ENCODE assay signal across 10 cellular contexts in the genomic region with DNA sequence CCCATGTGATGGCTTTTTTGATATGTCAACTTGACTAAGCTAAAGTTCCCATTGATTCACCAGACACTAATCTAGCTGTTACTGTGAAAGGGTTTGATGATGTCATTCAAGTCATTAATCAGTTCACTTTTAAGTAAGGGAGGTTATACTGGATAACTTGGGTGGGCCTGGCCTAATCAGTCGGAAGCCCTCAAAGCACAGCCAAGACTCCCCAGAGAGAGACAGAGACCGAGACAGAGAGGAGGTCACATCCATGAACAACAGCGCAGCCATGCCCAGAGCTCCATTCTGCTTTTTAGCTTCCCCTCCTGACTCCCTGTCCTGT.
DNase-seq lines count a peak whose midpoint lies in the region; ATAC-seq and TF ChIP-seq lines count a peak whose summit lies in the region.
"Had no signal": no experiment of that assay in that cellular context is flagged by ENCODE, and none has a peak within 500 bp of the region (broad histone marks: within the 10 kb centered on the region; RNA-seq: fewer than 3 reads in every experiment).

No MANE protein-coding gene starts in this region.

- no peaks in the 10 kb centered on the region for H3K79me2 ChIP-seq in HCT116 (ENCODE audit: insufficient read depth, low read length)

- H2BK5ac ChIP-seq in mesenchymal stem cell (ENCODE audit: low read depth, low read length, poor library complexity, severe bottlenecking), result no peak overlapping the region

- H3K27ac ChIP-seq in A673 (ENCODE audit: low read depth, low read length, poor library complexity, severe bottlenecking) (no peak overlapping the region), HCT116 (ENCODE audit: low read depth, low read length) (no peak overlapping the region), mesenchymal stem cell (ENCODE audit: low read length, poor library complexity, severe bottlenecking) (peak overlapping the region; percentile 34), vagina (no peak overlapping the region)
- H3K27ac ChIP-seq: uterus had no signal

- ATAC-seq in HCT116 (no peak), HG03469 (IDR thresholded peaks at IDR 0.05; ENCODE audit: unreplicated experiment) (no peak), mucosa of descending colon (no peak)
- ATAC-seq in activated T-helper 17 cell treated with anti-CD3 and anti-CD28 coated beads, Interleukin-2, amount 50 U/mL, for 72 hours (replicated peaks), result no peak

- no peaks in the 10 kb centered on the region for H3K9me2 ChIP-seq in HCT116 (ENCODE audit: insufficient read depth)

- H3K9ac ChIP-seq in HCT116 (ENCODE audit: low read length) (no peak overlapping the region), mesenchymal stem cell (ENCODE audit: low read length) (peak overlapping the region; percentile 83)

- POLR2A ChIA-PET in A673 (lab: Charles Lee; ENCODE audit: low non-redundant PET), result interaction anchor here (0.6 kb wide), 1 partner anchor 1064 kb away, joined by 3 read pairs; no protein-coding TSS in a partner anchor
- POLR2A ChIA-PET in HCT116 (lab: Charles Lee), result no interaction called here

- no peak for DNase-seq in A673 (ENCODE audit: low spot score)
- no peak for DNase-seq in HCT116 (ENCODE audit: low read depth, low spot score)
- no peak for DNase-seq in mesenchymal stem cell
- no peak for DNase-seq in vagina (ENCODE audit: extremely low spot score in 2 of 2)
- no peak for DNase-seq in NCI-H226
- no peak for DNase-seq in mucosa of descending colon

- 100% methylated on average over 3 of the region's 3 CpGs for WGBS in mesenchymal stem cell

- TF ChIP-seq POLR2A in HCT116 (IDR thresholded peaks at IDR 0.05; ENCODE audit: borderline replicate concordance, extremely low read depth, insufficient read depth, insufficient read length) (no peak), vagina (IDR thresholded peaks at IDR 0.05) (no peak)

- H3K36me3 ChIP-seq in A673 (ENCODE audit: insufficient read depth, low read length, poor library complexity, severe bottlenecking), result no peaks in the 10 kb centered on the region
- no peaks in the 10 kb centered on the region for H3K36me3 ChIP-seq in HCT116 (ENCODE audit: control insufficient read depth in 1 of 2, insufficient read depth in 2 of 2, low read length in 2 of 2)
- H3K36me3 ChIP-seq in mesenchymal stem cell (ENCODE audit: control insufficient read depth in 1 of 2, insufficient read depth in 2 of 2, low read depth in 1 of 2, low read length in 2 of 2), result no peaks in the 10 kb centered on the region
- H3K36me3 ChIP-seq in vagina, result no peaks in the 10 kb centered on the region
- H3K36me3 ChIP-seq in mucosa of descending colon (ENCODE audit: low read depth), result no peaks in the 10 kb centered on the region
- H3K36me3 ChIP-seq: Peyer's patch, uterus had no signal

- H3K18ac ChIP-seq in mesenchymal stem cell (ENCODE audit: low read depth in 1 of 2, low read length in 2 of 2), result no peak overlapping the region

- intact Hi-C loops in A673 (cut with micrococcal nuclease; ENCODE audit: unreplicated experiment), result loop anchor here (5.0 to 10.0 kb wide), 3 partner anchors 227 to 560 kb away; no protein-coding TSS in a partner anchor
- intact Hi-C loops in HCT116 (cut with micrococcal nuclease), result loop anchor here (2.0 to 5.0 kb wide), 2 partner anchors 467 to 558 kb away; no protein-coding TSS in a partner anchor
- intact Hi-C loops in vagina (cut with DNase I), result loop anchor here (5.0 kb wide), 1 partner anchor 467 kb away; no protein-coding TSS in a partner anchor
- intact Hi-C loops in mucosa of descending colon (cut with DNase I, micrococcal nuclease), result loop anchor here (5.0 to 10.0 kb wide), 2 partner anchors 467 to 470 kb away; no protein-coding TSS in a partner anchor

- no peak overlapping the region for H3K4ac ChIP-seq in mesenchymal stem cell (ENCODE audit: low read depth in 1 of 2, low read length in 2 of 2)

- H3K9me3 ChIP-seq in A673 (ENCODE audit: low read depth, low read length, poor library complexity, severe bottlenecking) (no peaks in the 10 kb centered on the region), HCT116 (ENCODE audit: control insufficient read depth in 1 of 2, insufficient read depth in 1 of 2, low read depth in 1 of 2, low read length in 2 of 2) (no peaks in the 10 kb centered on the region), mesenchymal stem cell (ENCODE audit: control insufficient read depth, low read length) (no peaks in the 10 kb centered on the region), vagina (no peaks in the 10 kb centered on the region), mucosa of descending colon (no peaks in the 10 kb centered on the region)
- H3K9me3 ChIP-seq: Peyer's patch, uterus had no signal

- no peak for TF ChIP-seq CTCF in A673 (conservative IDR thresholded peaks at IDR 0.05; ENCODE audit: low read depth, low read length)
- no peak for TF ChIP-seq CTCF in HCT116 (IDR thresholded peaks at IDR 0.05 in 2 of 3, conservative IDR thresholded peaks at IDR 0.05 in 1 of 3; ENCODE audit: borderline replicate concordance in 1 of 3, insufficient read depth in 1 of 3, low read depth in 2 of 3, low read length in 2 of 3)
- TF ChIP-seq CTCF in vagina (IDR thresholded peaks at IDR 0.05), result no peak
- TF ChIP-seq CTCF in mucosa of descending colon (IDR thresholded peaks at IDR 0.05), result no peak

- H2BK12ac ChIP-seq in mesenchymal stem cell (ENCODE audit: low read length in 2 of 2), result peak overlapping the region in 1 of 2 experiments; percentile 64

- H2AK5ac ChIP-seq in mesenchymal stem cell (ENCODE audit: low read length, severe bottlenecking), result peak overlapping the region; percentile 98

- H3K4me2 ChIP-seq in HCT116 (ENCODE audit: low read length), result peak overlapping the region; percentile 85
- H3K4me2 ChIP-seq in mesenchymal stem cell (ENCODE audit: low read length, poor library complexity, severe bottlenecking), result no peak overlapping the region

- H3K9me3 Mint-ChIP-seq in activated T-helper 17 cell treated with anti-CD3 and anti-CD28 coated beads, Interleukin-2, amount 50 U/mL, for 72 hours, result no peaks in the 10 kb centered on the region

- RAD21 ChIA-PET in HCT116 (lab: Charles Lee; ENCODE audit: low non-redundant PET in 1 of 2, low total read pairs in 2 of 2, uncharacterized antibody in 2 of 2, unreplicated experiment in 2 of 2), result no interaction called here

- H3K4me3 ChIP-seq in A673 (ENCODE audit: low read depth, low read length, poor library complexity, severe bottlenecking), result peak overlapping the region; percentile 48
- peak overlapping the region in 1 of 2 experiments; percentile 54; a peak in 1 of 4 replicates for H3K4me3 ChIP-seq in HCT116 (replicated peaks in 1 of 2; ENCODE audit: low read depth in 1 of 2, low read length in 2 of 2)
- H3K4me3 ChIP-seq in mesenchymal stem cell (ENCODE audit: insufficient read depth in 1 of 2, low read depth in 1 of 2, low read length in 2 of 2), result peak overlapping the region in 1 of 2 experiments; percentile 78
- H3K4me3 ChIP-seq in vagina, result peak overlapping the region in 1 of 2 donors; percentile 56
- H3K4me3 ChIP-seq in mucosa of descending colon, result no peak overlapping the region

- H3K4me3 Mint-ChIP-seq in activated T-helper 17 cell treated with anti-CD3 and anti-CD28 coated beads, Interleukin-2, amount 50 U/mL, for 72 hours, result peak overlapping the region; percentile 61

- H3K27me3 ChIP-seq in A673 (replicated peaks; ENCODE audit: insufficient read depth, low read depth, low read length, poor library complexity) (peaks cover 43% of the 10 kb centered on the region), HCT116 (ENCODE audit: insufficient read depth, low read length) (peaks cover 21% of the 10 kb centered on the region), mesenchymal stem cell (ENCODE audit: control insufficient read depth in 1 of 2, insufficient read depth in 1 of 2, low read length in 2 of 2) (no peaks in the 10 kb centered on the region), vagina (no peaks in the 10 kb centered on the region)
- H3K27me3 ChIP-seq: Peyer's patch had no signal

- peak overlapping the region; percentile 95 for H2AFZ ChIP-seq in HCT116 (ENCODE audit: low read depth, low read length, poor library complexity, severe bottlenecking)
- H2AFZ ChIP-seq in mesenchymal stem cell (ENCODE audit: low read depth, low read length), result no peak overlapping the region

- no peak for TF ChIP-seq RAD21 in HCT116 (IDR thresholded peaks at IDR 0.05; ENCODE audit: low read depth)

- no peaks in the 10 kb centered on the region for H3K36me3 Mint-ChIP-seq in activated T-helper 17 cell treated with anti-CD3 and anti-CD28 coated beads, Interleukin-2, amount 50 U/mL, for 72 hours (ENCODE audit: low read depth)

- no peak overlapping the region for H4K91ac ChIP-seq in mesenchymal stem cell (ENCODE audit: low read length)

- peaks cover 39% of the 10 kb centered on the region for H3K27me3 Mint-ChIP-seq in activated T-helper 17 cell treated with anti-CD3 and anti-CD28 coated beads, Interleukin-2, amount 50 U/mL, for 72 hours

- no peak overlapping the region for H2BK15ac ChIP-seq in mesenchymal stem cell (ENCODE audit: low read depth, poor library complexity, severe bottlenecking)

- H3K4me1 Mint-ChIP-seq in activated T-helper 17 cell treated with anti-CD3 and anti-CD28 coated beads, Interleukin-2, amount 50 U/mL, for 72 hours, result no peaks in the 10 kb centered on the region

- CTCF ChIA-PET in A673 (lab: Charles Lee), result no interaction called here
- CTCF ChIA-PET in HCT116 (lab: Charles Lee), result interaction anchor here (0.7 to 1.5 kb wide), 3 partner anchors 67 to 494 kb away, joined by 3 to 4 read pairs (median 3); no protein-coding TSS in a partner anchor

- BruUV-seq in A673 (replicated peaks; lab: Mats Ljungman, UMichigan) (no TSS peak), HCT116 (replicated peaks; lab: Mats Ljungman, UMichigan) (no TSS peak)

- no peak overlapping the region for H3K14ac ChIP-seq in mesenchymal stem cell (ENCODE audit: low read length in 2 of 2)

- H3K79me1 ChIP-seq in mesenchymal stem cell (replicated peaks; ENCODE audit: low read length, poor library complexity, severe bottlenecking), result no peaks in the 10 kb centered on the region

- H3K27ac Mint-ChIP-seq in activated T-helper 17 cell treated with anti-CD3 and anti-CD28 coated beads, Interleukin-2, amount 50 U/mL, for 72 hours, result no peak overlapping the region

- no peak overlapping the region for H3K23ac ChIP-seq in mesenchymal stem cell (ENCODE audit: low read length in 2 of 2)

- H4K20me1 ChIP-seq in HCT116 (ENCODE audit: insufficient read depth), result no peaks in the 10 kb centered on the region

- H3K4me1 ChIP-seq in A673 (ENCODE audit: insufficient read depth, low read length, poor library complexity, severe bottlenecking) (no peaks in the 10 kb centered on the region), HCT116 (ENCODE audit: control insufficient read depth in 1 of 2, insufficient read depth in 2 of 2, low read length in 2 of 2) (peaks cover 23 to 36% of the 10 kb centered on the region in 2 experiments), mesenchymal stem cell (ENCODE audit: control insufficient read depth, insufficient read depth, low read depth, low read length) (peaks cover 7% of the 10 kb centered on the region), vagina (peaks cover 8% of the 10 kb centered on the region), mucosa of descending colon (ENCODE audit: low read depth) (peaks cover 9% of the 10 kb centered on the region)

- no peak overlapping the region for H4K8ac ChIP-seq in mesenchymal stem cell (ENCODE audit: low read length)

- no peak overlapping the region for H2BK120ac ChIP-seq in mesenchymal stem cell (ENCODE audit: low read depth, low read length)

TF ChIP-seq in HCT116, 20 proteins besides CTCF, POLR2A, EP300 and RAD21 (continues in another document):
- no peak for TF ChIP-seq TCF7L2 (IDR thresholded peaks at IDR 0.05; ENCODE audit: borderline replicate concordance, extremely low read depth, insufficient read depth, insufficient read length)
